12 cellular contexts compared by ENCODE assay signal in the genomic region with DNA sequence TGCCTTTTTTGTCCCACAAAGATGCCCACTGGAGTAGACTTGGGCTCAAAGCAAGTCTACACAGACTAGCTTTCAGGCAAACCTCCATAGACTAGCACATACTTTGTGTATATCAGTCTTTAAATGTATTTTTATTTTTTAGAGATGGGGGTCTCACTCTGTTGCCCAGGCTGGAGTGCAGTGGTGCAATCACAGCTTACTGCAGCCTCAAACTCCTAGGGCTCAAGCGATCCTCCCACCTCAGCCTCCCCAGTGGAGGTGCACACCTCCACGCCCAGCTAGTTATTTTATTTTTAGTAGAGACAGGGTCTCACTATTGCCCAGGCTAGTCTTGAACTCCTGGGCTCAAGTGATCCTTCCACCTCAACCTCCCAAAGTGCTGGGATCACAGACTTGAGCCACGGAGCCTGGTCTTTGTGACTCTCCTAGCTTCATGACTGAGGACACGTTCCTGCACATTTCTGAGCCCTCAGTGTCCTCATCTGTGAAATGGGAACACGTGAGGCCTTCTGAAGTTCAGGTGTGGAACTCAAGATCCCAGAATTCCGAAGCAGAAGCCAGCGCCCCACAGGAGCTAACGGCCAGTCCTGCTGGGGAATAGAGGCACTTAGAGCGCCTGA. TPM values are rescaled to one million over a fixed set of nuclear protein-coding genes. Genes with fewer than 3 reads are reported as not detected.
DNase-seq lines count a peak whose midpoint lies in the region; ATAC-seq and TF ChIP-seq lines count a peak whose summit lies in the region.
"Had no signal": no experiment of that assay in that cellular context is flagged by ENCODE, and none has a peak within 500 bp of the region (broad histone marks: within the 10 kb centered on the region; RNA-seq: fewer than 3 reads in every experiment).

No MANE protein-coding gene starts in this region.

- no peaks in the 10 kb centered on the region for H3K36me3 Mint-ChIP-seq in CD4-positive, CD25-positive, alpha-beta regulatory T cell
- peaks cover 4% of the 10 kb centered on the region for H3K36me3 Mint-ChIP-seq in activated T-helper 2 cell treated with anti-CD3 and anti-CD28 coated beads, Interferon-gamma antibody, Interleukin-2, Interleukin-4, amounts not matched to agents 10 μg/mL and 5 μg/mL and 100 μg/mL, durations not matched to agents 14 hours and 24 hours and 36 hours (ENCODE audit: low read depth)
- H3K36me3 Mint-ChIP-seq: CD14-positive monocyte, neural progenitor cell had no signal

- H3K27me3 Mint-ChIP-seq in CD4-positive, CD25-positive, alpha-beta regulatory T cell, result no peaks in the 10 kb centered on the region
- H3K27me3 Mint-ChIP-seq in activated T-helper 2 cell treated with anti-CD3 and anti-CD28 coated beads, Interferon-gamma antibody, Interleukin-2, Interleukin-4, amounts not matched to agents 10 μg/mL and 5 μg/mL and 100 μg/mL, durations not matched to agents 14 hours and 24 hours and 36 hours (ENCODE audit: low read depth), result no peaks in the 10 kb centered on the region
- H3K27me3 Mint-ChIP-seq: stimulated activated naive CD8-positive, alpha-beta T cell treated with anti-CD3 and anti-CD28 coated beads, Interleukin-15, amount 100 ng/mL, for 72 hours had no signal

- H3K27ac ChIP-seq in CD4-positive, CD25-positive, alpha-beta regulatory T cell (ENCODE audit: insufficient read depth, low read length, poor library complexity, severe bottlenecking), result peak overlapping the region; percentile 93
- H3K27ac ChIP-seq in OCI-LY7 (ENCODE audit: low read depth, low read length, poor library complexity, severe bottlenecking), result peak overlapping the region; percentile 78
- peak overlapping the region; percentile 50 to 100 (median 98) for H3K27ac ChIP-seq in gastroesophageal sphincter
- H3K27ac ChIP-seq in sigmoid colon, result peak overlapping the region; percentile 97 to 100 (median 100)
- H3K27ac ChIP-seq: neural progenitor cell had no signal

- peak overlapping the region; percentile 86; the same call in 1 of the 2 replicates for H2AFZ ChIP-seq in OCI-LY7 (ENCODE audit: low read length)
- H2AFZ ChIP-seq: neural progenitor cell had no signal

- H3K27me3 ChIP-seq in CD4-positive, CD25-positive, alpha-beta regulatory T cell (ENCODE audit: control insufficient read depth, insufficient read depth, low read length), result no peaks in the 10 kb centered on the region
- H3K27me3 ChIP-seq in gastroesophageal sphincter (no peaks in the 10 kb centered on the region), sigmoid colon (no peaks in the 10 kb centered on the region)
- H3K27me3 ChIP-seq: neural progenitor cell had no signal

- no peak overlapping the region for H3K27ac Mint-ChIP-seq in CD4-positive, CD25-positive, alpha-beta regulatory T cell
- no peak overlapping the region for H3K27ac Mint-ChIP-seq in activated T-helper 2 cell treated with anti-CD3 and anti-CD28 coated beads, Interferon-gamma antibody, Interleukin-2, Interleukin-4, amounts not matched to agents 10 μg/mL and 5 μg/mL and 100 μg/mL, durations not matched to agents 14 hours and 24 hours and 36 hours

- BruUV-seq in OCI-LY7 (replicated peaks; lab: Mats Ljungman, UMichigan), result no TSS peak

- CTCF ChIA-PET in OCI-LY7 (lab: Charles Lee; ENCODE audit: unreplicated experiment), result interaction anchor here (0.7 to 1.3 kb wide), 4 partner anchors 9 to 1277 kb away, joined by 3 to 6 read pairs (median 4); partner anchors contain the start of gene FAM32A

- TF ChIP-seq EP300 in gastroesophageal sphincter (IDR thresholded peaks at IDR 0.05) (no peak), sigmoid colon (IDR thresholded peaks at IDR 0.05) (no peak)

- TF ChIP-seq POLR2A in gastroesophageal sphincter (IDR thresholded peaks at IDR 0.05) (no peak), sigmoid colon (IDR thresholded peaks at IDR 0.05) (no peak)

- DNase-seq in CD4-positive, CD25-positive, alpha-beta regulatory T cell, result no peak
- DNase-seq in OCI-LY7 (ENCODE audit: low spot score) (no peak), sigmoid colon (no peak), HPDE6-E6E7 (ENCODE audit: extremely low spot score) (no peak), hypothalamus (lab: John Stamatoyannopoulos, UW) (no peak)
- no peak for DNase-seq in activated T-helper 2 cell treated with anti-CD3 and anti-CD28 coated beads, Interferon-gamma antibody, Interleukin-2, Interleukin-4, amounts not matched to agents 10 μg/mL and 5 μg/mL and 100 μg/mL, durations not matched to agents 14 hours and 24 hours and 36 hours (ENCODE audit: low spot score)
- DNase-seq: SK-N-SH had no signal

- intact Hi-C loops in OCI-LY7 (cut with micrococcal nuclease; ENCODE audit: unreplicated experiment), result loop anchor here (10.0 kb wide), 1 partner anchor 374 kb away; no protein-coding TSS in a partner anchor
- intact Hi-C loops in sigmoid colon (cut with DNase I), result loop anchor here (10.0 kb wide), 1 partner anchor 946 kb away; a partner anchor contains a TSS
- intact Hi-C loops in activated T-helper 2 cell treated with anti-CD3 and anti-CD28 coated beads, Interferon-gamma antibody, Interleukin-2, Interleukin-4, amounts not matched to agents 10 μg/mL and 5 μg/mL and 100 μg/mL, durations not matched to agents 14 hours and 24 hours and 36 hours (cut with micrococcal nuclease), result loop anchor here (10.0 kb wide), 1 partner anchor 606 kb away; the partner anchor contains the start of gene RASAL3

- H3K79me2 ChIP-seq in OCI-LY7 (ENCODE audit: insufficient read depth, low read depth, low read length), result peaks cover 6% of the 10 kb centered on the region; the same call in 1 of the 2 replicates

- WGBS in gastroesophageal sphincter (ENCODE audit: low coverage in 1 of 2), 2 donors, result 33% methylated on average over 5 of the region's 9 CpGs; no CpG with 5 or more reads in 1 of the 2 donors
- WGBS in sigmoid colon, 2 donors, result 87 to 88% methylated on average over 9 of the region's 9 CpGs

- H3K9me2 ChIP-seq in OCI-LY7 (ENCODE audit: insufficient read depth, low read length), result no peaks in the 10 kb centered on the region
- H3K9me2 ChIP-seq: SK-N-SH had no signal

- no peak for TF ChIP-seq CTCF in OCI-LY7 (conservative IDR thresholded peaks at IDR 0.05; ENCODE audit: low read length)
- TF ChIP-seq CTCF in gastroesophageal sphincter (IDR thresholded peaks at IDR 0.05), result no peak
- TF ChIP-seq CTCF in sigmoid colon (IDR thresholded peaks at IDR 0.05), result no peak

- H3K4me1 ChIP-seq in CD4-positive, CD25-positive, alpha-beta regulatory T cell (ENCODE audit: control insufficient read depth, insufficient read depth, low read length, poor library complexity, severe bottlenecking), result peaks cover 55% of the 10 kb centered on the region
- peaks cover 41% of the 10 kb centered on the region for H3K4me1 ChIP-seq in OCI-LY7 (ENCODE audit: insufficient read depth, low read length, poor library complexity, severe bottlenecking)
- peaks cover 0 to 78% (median 18%) of the 10 kb centered on the region in 3 donors for H3K4me1 ChIP-seq in gastroesophageal sphincter
- peaks cover 0 to 66% (median 64%) of the 10 kb centered on the region in 4 donors for H3K4me1 ChIP-seq in sigmoid colon
- H3K4me1 ChIP-seq: neural progenitor cell had no signal

- H4K20me1 ChIP-seq in OCI-LY7 (ENCODE audit: insufficient read depth, low read length), result no peaks in the 10 kb centered on the region

- H3K36me3 ChIP-seq in CD4-positive, CD25-positive, alpha-beta regulatory T cell (ENCODE audit: control insufficient read depth, insufficient read depth, low read length), result no peaks in the 10 kb centered on the region
- H3K36me3 ChIP-seq in OCI-LY7 (ENCODE audit: insufficient read depth, low read length) (no peaks in the 10 kb centered on the region), gastroesophageal sphincter (no peaks in the 10 kb centered on the region), sigmoid colon (peaks cover 0 to 7% (median 2%) of the 10 kb centered on the region in 4 donors)
- H3K36me3 ChIP-seq: neural progenitor cell had no signal

- peak overlapping the region in 2 of 4 donors; percentile 78 to 82 for H3K4me3 Mint-ChIP-seq in CD4-positive, CD25-positive, alpha-beta regulatory T cell
- H3K4me3 Mint-ChIP-seq in activated T-helper 2 cell treated with anti-CD3 and anti-CD28 coated beads, Interferon-gamma antibody, Interleukin-2, Interleukin-4, amounts not matched to agents 10 μg/mL and 5 μg/mL and 100 μg/mL, durations not matched to agents 14 hours and 24 hours and 36 hours (ENCODE audit: low read depth), result no peak overlapping the region
- H3K4me3 Mint-ChIP-seq: neural progenitor cell had no signal

- ATAC-seq in CD4-positive, CD25-positive, alpha-beta regulatory T cell (ENCODE audit: low read depth in 2 of 2), result no peak
- ATAC-seq in gastroesophageal sphincter (no peak), GM18502 (IDR thresholded peaks at IDR 0.05; ENCODE audit: poor library complexity, unreplicated experiment) (no peak)

- peak overlapping the region; percentile 31 for H3K4me3 ChIP-seq in CD4-positive, CD25-positive, alpha-beta regulatory T cell (ENCODE audit: low read depth, low read length)
- no peak overlapping the region for H3K4me3 ChIP-seq in OCI-LY7 (ENCODE audit: low read depth, low read length, poor library complexity, severe bottlenecking)
- peak overlapping the region; percentile 62 to 78 for H3K4me3 ChIP-seq in gastroesophageal sphincter
- peak overlapping the region in 3 of 4 donors; percentile 72 to 89 (median 73) for H3K4me3 ChIP-seq in sigmoid colon
- H3K4me3 ChIP-seq: neural progenitor cell had no signal

- peak overlapping the region; percentile 69 for H3K4me2 ChIP-seq in OCI-LY7 (ENCODE audit: low read length)
- H3K4me2 ChIP-seq: neural progenitor cell, SK-N-SH had no signal

- POLR2A ChIA-PET in OCI-LY7 (lab: Charles Lee), result interaction anchor here (1.1 to 1.2 kb wide), 3 partner anchors 40 to 114 kb away, joined by 3 to 5 read pairs (median 4); partner anchors contain the start of gene FAM32A

- no peaks in the 10 kb centered on the region for H3K9me3 ChIP-seq in CD4-positive, CD25-positive, alpha-beta regulatory T cell (ENCODE audit: control insufficient read depth in 2 of 2, low read length in 2 of 2)
- H3K9me3 ChIP-seq in OCI-LY7 (ENCODE audit: low read length), result no peaks in the 10 kb centered on the region
- H3K9me3 ChIP-seq in gastroesophageal sphincter, result no peaks in the 10 kb centered on the region
- no peaks in the 10 kb centered on the region for H3K9me3 ChIP-seq in sigmoid colon
- H3K9me3 ChIP-seq: SK-N-SH had no signal

- H3K9me3 Mint-ChIP-seq in CD4-positive, CD25-positive, alpha-beta regulatory T cell, result no peaks in the 10 kb centered on the region
- H3K9me3 Mint-ChIP-seq in activated T-helper 2 cell treated with anti-CD3 and anti-CD28 coated beads, Interferon-gamma antibody, Interleukin-2, Interleukin-4, amounts not matched to agents 10 μg/mL and 5 μg/mL and 100 μg/mL, durations not matched to agents 14 hours and 24 hours and 36 hours, result no peaks in the 10 kb centered on the region
- H3K9me3 Mint-ChIP-seq: CD14-positive monocyte; neural progenitor cell; stimulated activated naive CD8-positive, alpha-beta T cell treated with anti-CD3 and anti-CD28 coated beads, Interleukin-15, amount 100 ng/mL, for 72 hours had no signal

- H3K4me1 Mint-ChIP-seq in CD4-positive, CD25-positive, alpha-beta regulatory T cell, result peaks cover 5 to 52% (median 28%) of the 10 kb centered on the region in 4 donors
- H3K4me1 Mint-ChIP-seq in activated T-helper 2 cell treated with anti-CD3 and anti-CD28 coated beads, Interferon-gamma antibody, Interleukin-2, Interleukin-4, amounts not matched to agents 10 μg/mL and 5 μg/mL and 100 μg/mL, durations not matched to agents 14 hours and 24 hours and 36 hours (ENCODE audit: low read depth), result peaks cover 35% of the 10 kb centered on the region

RNA-seq across cellular contexts. Expression of gene TPM4, which starts 5.1 kb away (rescaled TPM):
- 305 TPM for total RNA-seq in CD4-positive, CD25-positive, alpha-beta regulatory T cell
- 100 to 1,000 TPM; 109 to 163 (median 131) TPM for polyA plus RNA-seq in CD4-positive, CD25-positive, alpha-beta regulatory T cell
- 111 and 134 TPM in 2 replicates for total RNA-seq in OCI-LY7 (2014; rRNA removed; shearing (Covaris generic))
- 98.1 and 108 TPM in 2 replicates for total RNA-seq in OCI-LY7 (2022)
- total RNA-seq in gastroesophageal sphincter, result 100 to 1,000 TPM; 351 to 486 (median 404) TPM
- total RNA-seq in sigmoid colon, result 100 to 1,000 TPM; 222 to 826 (median 353) TPM
- polyA plus RNA-seq in sigmoid colon, result 100 to 1,000 TPM; 313 to 464 (median 374) TPM
- 507 and 520 TPM in 2 replicates for total RNA-seq in activated T-helper 2 cell treated with anti-CD3 and anti-CD28 coated beads, Interferon-gamma antibody, Interleukin-2, Interleukin-4, amounts not matched to agents 10 μg/mL and 5 μg/mL and 100 μg/mL, durations not matched to agents 14 hours and 24 hours and 36 hours

RNA-seq across cellular contexts. Expression of gene RAB8A, which starts 40.5 kb away (rescaled TPM):
- 88.1 TPM for total RNA-seq in CD4-positive, CD25-positive, alpha-beta regulatory T cell
- polyA plus RNA-seq in CD4-positive, CD25-positive, alpha-beta regulatory T cell, result 10 to 100 TPM; 79.6 to 93.0 (median 87.8) TPM
- total RNA-seq in OCI-LY7 (2014; rRNA removed; shearing (Covaris generic)), result 64.9 and 69.1 TPM in 2 replicates
- total RNA-seq in OCI-LY7 (2022) (124 and 138 TPM in 2 replicates), gastroesophageal sphincter (10 to 100 TPM; 32.4 to 52.5 (median 44.9) TPM), sigmoid colon (10 to 100 TPM; 32.8 to 43.9 (median 34.9) TPM)
- 100 to 1,000 TPM in 1 of 3 donors, 10 to 100 TPM in 2; 64.3 to 126 (median 79.4) TPM for polyA plus RNA-seq in sigmoid colon
- total RNA-seq in activated T-helper 2 cell treated with anti-CD3 and anti-CD28 coated beads, Interferon-gamma antibody, Interleukin-2, Interleukin-4, amounts not matched to agents 10 μg/mL and 5 μg/mL and 100 μg/mL, durations not matched to agents 14 hours and 24 hours and 36 hours, result 256 and 261 TPM in 2 replicates
